Comparison of ENCODE assay signal across 26 cellular contexts in the genomic region with DNA sequence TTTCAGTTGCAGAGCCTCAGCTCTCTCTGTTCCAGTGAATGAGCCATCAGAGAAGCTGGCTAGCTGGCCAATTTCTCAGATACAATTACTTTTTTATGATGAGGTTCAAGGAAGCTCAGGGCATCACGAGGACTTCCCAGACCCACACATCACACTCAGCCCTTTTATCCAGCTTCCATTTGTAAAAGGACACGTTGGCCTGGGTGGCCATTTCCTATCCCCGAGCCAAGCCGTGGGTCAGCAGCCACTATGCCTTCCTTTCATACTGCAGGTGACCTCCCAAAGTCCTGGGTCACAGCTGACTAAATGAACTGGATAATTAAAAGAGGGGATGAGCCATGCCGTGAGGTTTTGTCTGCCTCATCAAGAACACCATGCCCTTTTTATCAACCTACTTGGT.
"Had no signal": no experiment of that assay in that cellular context is flagged by ENCODE, and none has a peak within 500 bp of the region (broad histone marks: within the 10 kb centered on the region; RNA-seq: fewer than 3 reads in every experiment).

No MANE protein-coding gene starts in this region.

- H3K4me3 ChIP-seq: coronary artery, dorsolateral prefrontal cortex, gastrocnemius medialis, heart left ventricle had no signal

- H3K27ac ChIP-seq: brain microvascular endothelial cell, coronary artery, dorsolateral prefrontal cortex, gastrocnemius medialis, heart left ventricle had no signal

- H3K9me3 ChIP-seq: gastrocnemius medialis, heart left ventricle had no signal

- H3K27me3 ChIP-seq: brain microvascular endothelial cell, dorsolateral prefrontal cortex, gastrocnemius medialis, heart left ventricle had no signal

- H3K4me1 ChIP-seq: gastrocnemius medialis, heart left ventricle had no signal

- DNase-seq: activated CD4-positive, alpha-beta memory T cell treated with anti-CD3 and anti-CD28 coated beads for 36 hours; activated CD4-positive, alpha-beta T cell treated with anti-CD3 and anti-CD28 coated beads for 36 hours; activated CD4-positive, alpha-beta T cell treated with anti-CD3 and anti-CD28 coated beads, Interleukin-2, amount 10 ng/mL, durations not matched to agents 24 days and 14 days; activated CD4-positive, CD25-positive, alpha-beta regulatory T cell; activated CD4-positive, CD25-positive, alpha-beta regulatory T cell treated with anti-CD3 and anti-CD28 coated beads, Interleukin-2, amount 50 U/mL, for 72 hours; activated CD8-positive, alpha-beta memory T cell treated with anti-CD3 and anti-CD28 coated beads, Interleukin-2, amount 10 ng/mL, durations not matched to agents 7 days and 5 days; activated CD8-positive, alpha-beta memory T cell treated with anti-CD3 and anti-CD28 coated beads, Interleukin-2, amount 50 U/mL, for 48 hours; activated CD8-positive, alpha-beta T cell treated with anti-CD3 and anti-CD28 coated beads, Interleukin-2, amount 10 ng/mL, durations not matched to agents 7 days and 5 days; activated effector memory CD4-positive, alpha-beta T cell treated with Interleukin-2 at 50 U/mL for 16 hours; activated gamma-delta T cell treated with Interleukin-2 at 50 U/mL for 16 hours; activated naive CD4-positive, alpha-beta T cell treated with anti-CD3 and anti-CD28 coated beads, Interleukin-2, amount 50 U/mL, for 16 hours; activated naive CD4-positive, alpha-beta T cell treated with Interleukin-2 at 50 U/mL for 16 hours; activated T-cell treated with anti-CD3 and anti-CD28 coated beads for 4 hours; activated T-cell treated with anti-CD3 and anti-CD28 coated beads, Interleukin-2, amount 50 U/mL, for 24 hours; amniotic stem cell; anterior cingulate cortex; brain microvascular endothelial cell; dorsolateral prefrontal cortex; effector memory CD4-positive, alpha-beta T cell; endodermal cell; foreskin fibroblast; gastrocnemius medialis; glutamatergic neuron; heart left ventricle; T-helper 2 cell had no signal

- H3K36me3 ChIP-seq: brain microvascular endothelial cell, gastrocnemius medialis, heart left ventricle had no signal
